ENCODE assay signal across 8 cellular contexts in the genomic region with DNA sequence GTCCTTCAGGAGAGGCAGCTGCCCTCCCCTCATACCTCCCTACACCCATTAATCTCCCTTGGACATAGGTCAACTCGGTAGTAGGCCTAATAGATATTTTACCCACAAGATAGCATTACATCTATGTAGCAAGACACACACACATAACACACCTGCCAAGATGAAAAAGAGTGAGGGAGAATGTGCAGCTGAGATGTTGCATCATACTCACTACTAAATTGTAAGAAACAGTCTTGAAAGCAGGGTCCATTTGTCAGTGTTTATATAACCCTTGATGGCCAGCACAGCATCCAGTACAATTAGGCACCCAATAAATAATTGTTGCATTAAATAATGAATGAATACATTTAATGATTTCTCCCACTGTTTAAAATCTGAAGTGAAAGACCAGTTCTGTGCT.
"Had no signal": no experiment of that assay in that cellular context is flagged by ENCODE, and none has a peak within 500 bp of the region (broad histone marks: within the 10 kb centered on the region; RNA-seq: fewer than 3 reads in every experiment).

No MANE protein-coding gene starts in this region.

- H3K4me3 ChIP-seq: GM23338, K562 had no signal

- FAIRE-seq: H1, H54, HTR-8/SVneo, K562 had no signal

- DNase-seq: H9, HCEC 1CT, KG1 had no signal

- H3K4me2 ChIP-seq: GM23338 had no signal

- H2AFZ ChIP-seq: GM23338 had no signal
